In genomic region chr13:44458313-44458975, GRCh38 we compare ENCODE assay signal across 24 cellular contexts.
DNase-seq lines count a peak whose midpoint lies in the region; ATAC-seq and TF ChIP-seq lines count a peak whose summit lies in the region.
"Had no signal": no experiment of that assay in that cellular context is flagged by ENCODE, and none has a peak within 500 bp of the region (broad histone marks: within the 10 kb centered on the region; RNA-seq: fewer than 3 reads in every experiment).

No MANE protein-coding gene starts in this region.

- TF ChIP-seq CTCF in natural killer cell (IDR thresholded peaks at IDR 0.05) (no peak), type B pancreatic cell (conservative IDR thresholded peaks at IDR 0.05) (no peak)

- H3K36me3 Mint-ChIP-seq in T-helper 17 cell (ENCODE audit: low read depth) (peaks cover 2% of the 10 kb centered on the region), natural killer cell (no peaks in the 10 kb centered on the region), type B pancreatic cell (no peaks in the 10 kb centered on the region)
- H3K36me3 Mint-ChIP-seq in stimulated activated effector memory CD8-positive, alpha-beta T cell treated with anti-CD3 and anti-CD28 coated beads, Interleukin-12 subunit alpha, Interleukin-12 subunit beta, amount 100 ng/mL, for 72 hours: no peaks in the 10 kb centered on the region

- H3K27me3 ChIP-seq in ACC112 (ENCODE audit: insufficient read depth, low read length): no peaks in the 10 kb centered on the region
- H3K27me3 ChIP-seq: BLaER1 treated with 17β-estradiol and CSF1 and Interleukin-3, amounts not matched to agents 10 nM and 100 nM; SJSA1 had no signal

- peak overlapping the region; percentile 40 for H2AFZ ChIP-seq in ACC112 (ENCODE audit: low read length, unreplicated experiment)

- peak overlapping the region; percentile 51 for H3K4me3 ChIP-seq in ACC112 (ENCODE audit: low read depth, low read length)
- H3K4me3 ChIP-seq: BLaER1 treated with 17β-estradiol and CSF1 and Interleukin-3, amounts not matched to agents 10 nM and 100 nM; SJSA1 had no signal

- ATAC-seq in T-helper 17 cell (no peak), natural killer cell (peak in 1 of 3 donors; percentile 17), HG03135 (IDR thresholded peaks at IDR 0.05; ENCODE audit: unreplicated experiment) (no peak)
- no peak for ATAC-seq in stimulated activated effector memory CD8-positive, alpha-beta T cell treated with anti-CD3 and anti-CD28 coated beads, Interleukin-12 subunit alpha, Interleukin-12 subunit beta, amount 100 ng/mL, for 72 hours
- ATAC-seq: HCT116, PC-3 had no signal

- H3K4me1 Mint-ChIP-seq in T-helper 17 cell (peaks cover 16% of the 10 kb centered on the region), natural killer cell (peaks cover 12 to 22% of the 10 kb centered on the region in 2 donors), type B pancreatic cell (ENCODE audit: unreplicated experiment) (peaks cover 4% of the 10 kb centered on the region)
- H3K4me1 Mint-ChIP-seq in stimulated activated effector memory CD8-positive, alpha-beta T cell treated with anti-CD3 and anti-CD28 coated beads, Interleukin-12 subunit alpha, Interleukin-12 subunit beta, amount 100 ng/mL, for 72 hours: peaks cover 14% of the 10 kb centered on the region

- H3K79me2 ChIP-seq in ACC112 (ENCODE audit: control insufficient read depth, insufficient read depth, low read length, unreplicated experiment): peaks cover 2% of the 10 kb centered on the region

- no peaks in the 10 kb centered on the region for H3K9me3 ChIP-seq in T-helper 17 cell (ENCODE audit: control insufficient read depth, low read length, poor library complexity, severe bottlenecking)
- H3K9me3 ChIP-seq: SJSA1 had no signal

- intact Hi-C loops in natural killer cell (cut with micrococcal nuclease): no loop called here

- H3K4me3 Mint-ChIP-seq in T-helper 17 cell (peak overlapping the region; percentile 12), natural killer cell (no peak overlapping the region), type B pancreatic cell (no peak overlapping the region)
- H3K4me3 Mint-ChIP-seq in stimulated activated effector memory CD8-positive, alpha-beta T cell treated with anti-CD3 and anti-CD28 coated beads, Interleukin-12 subunit alpha, Interleukin-12 subunit beta, amount 100 ng/mL, for 72 hours: no peak overlapping the region
- H3K4me3 Mint-ChIP-seq: CD4-positive, alpha-beta T cell had no signal

- H3K36me3 ChIP-seq in ACC112 (ENCODE audit: insufficient read depth, low read length): no peaks in the 10 kb centered on the region; the same call in 1 of the 2 replicates
- H3K36me3 ChIP-seq: SJSA1 had no signal

- H3K9me3 Mint-ChIP-seq in natural killer cell: no peaks in the 10 kb centered on the region
- no peaks in the 10 kb centered on the region for H3K9me3 Mint-ChIP-seq in stimulated activated effector memory CD8-positive, alpha-beta T cell treated with anti-CD3 and anti-CD28 coated beads, Interleukin-12 subunit alpha, Interleukin-12 subunit beta, amount 100 ng/mL, for 72 hours
- no peaks in the 10 kb centered on the region for H3K9me3 Mint-ChIP-seq in type B pancreatic cell
- H3K9me3 Mint-ChIP-seq: CD4-positive, alpha-beta T cell had no signal

- no peak overlapping the region for H3K27ac ChIP-seq in ACC112 (ENCODE audit: low read depth, low read length)
- H3K27ac ChIP-seq: BLaER1 treated with 17β-estradiol and CSF1 and Interleukin-3, amounts not matched to agents 10 nM and 100 nM; SJSA1 had no signal

- DNase-seq in T-helper 17 cell (no peak), natural killer cell (no peak), NCI-H2227 (lab: John Stamatoyannopoulos, UW; ENCODE audit: unreplicated experiment) (no peak), type B pancreatic cell (ENCODE audit: extremely low spot score, unreplicated experiment) (no peak), NCI-H1694 treated with DMSO at 0.1 percent for 48 hours (lab: John Stamatoyannopoulos, UW) (no peak)
- no peak for DNase-seq in stimulated activated effector memory CD8-positive, alpha-beta T cell treated with anti-CD3 and anti-CD28 coated beads, Interleukin-12 subunit alpha, Interleukin-12 subunit beta, amount 100 ng/mL, for 72 hours (ENCODE audit: low spot score in 2 of 2)
- DNase-seq: AML-193; CD4-positive, alpha-beta T cell; DMS53; NCI-H1092 treated with DMSO at 0.1 percent for 48 hours; NCI-H1436 treated with DMSO at 0.1 percent for 48 hours; NCI-H1930; NCI-H2107; NCI-H446 treated with DMSO at 0.1 percent for 48 hours; NCI-H526; NCI-H82; NK-92 treated with Interleukin-12 subunit alpha and Interleukin-12 subunit beta, amount 100 ng/mL, for 24 hours; PC-3; Right ventricle myocardium superior had no signal

- no peaks in the 10 kb centered on the region for H3K27me3 Mint-ChIP-seq in T-helper 17 cell
- no peaks in the 10 kb centered on the region for H3K27me3 Mint-ChIP-seq in natural killer cell (ENCODE audit: low read depth in 2 of 2)
- no peaks in the 10 kb centered on the region for H3K27me3 Mint-ChIP-seq in type B pancreatic cell
- H3K27me3 Mint-ChIP-seq: CD4-positive, alpha-beta T cell had no signal

- no peaks in the 10 kb centered on the region for H3K4me1 ChIP-seq in ACC112 (ENCODE audit: control insufficient read depth, insufficient read depth, low read length, unreplicated experiment)
- H3K4me1 ChIP-seq: BLaER1 treated with 17β-estradiol and CSF1 and Interleukin-3, amounts not matched to agents 10 nM and 100 nM; SJSA1 had no signal

- no peak overlapping the region for H3K27ac Mint-ChIP-seq in T-helper 17 cell
- peak overlapping the region; percentile 7 to 19 for H3K27ac Mint-ChIP-seq in natural killer cell
- peak overlapping the region; percentile 8 for H3K27ac Mint-ChIP-seq in stimulated activated effector memory CD8-positive, alpha-beta T cell treated with anti-CD3 and anti-CD28 coated beads, Interleukin-12 subunit alpha, Interleukin-12 subunit beta, amount 100 ng/mL, for 72 hours
- H3K27ac Mint-ChIP-seq in type B pancreatic cell: no peak overlapping the region
- H3K27ac Mint-ChIP-seq: CD4-positive, alpha-beta T cell had no signal

Comparison
In these comparisons a context has a peak if more than half of its experiments do, and no peak if none do; other contexts are left out.
1. H3K27ac Mint-ChIP-seq: peak in natural killer cell (2 of 2) and stimulated activated effector memory CD8-positive, alpha-beta T cell treated with anti-CD3 and anti-CD28 coated beads, Interleukin-12 subunit alpha, Interleukin-12 subunit beta, amount 100 ng/mL, for 72 hours (single experiment); none in T-helper 17 cell (single experiment) and type B pancreatic cell (single experiment).